ENCODE assay signal across 8 cellular contexts in the genomic region with DNA sequence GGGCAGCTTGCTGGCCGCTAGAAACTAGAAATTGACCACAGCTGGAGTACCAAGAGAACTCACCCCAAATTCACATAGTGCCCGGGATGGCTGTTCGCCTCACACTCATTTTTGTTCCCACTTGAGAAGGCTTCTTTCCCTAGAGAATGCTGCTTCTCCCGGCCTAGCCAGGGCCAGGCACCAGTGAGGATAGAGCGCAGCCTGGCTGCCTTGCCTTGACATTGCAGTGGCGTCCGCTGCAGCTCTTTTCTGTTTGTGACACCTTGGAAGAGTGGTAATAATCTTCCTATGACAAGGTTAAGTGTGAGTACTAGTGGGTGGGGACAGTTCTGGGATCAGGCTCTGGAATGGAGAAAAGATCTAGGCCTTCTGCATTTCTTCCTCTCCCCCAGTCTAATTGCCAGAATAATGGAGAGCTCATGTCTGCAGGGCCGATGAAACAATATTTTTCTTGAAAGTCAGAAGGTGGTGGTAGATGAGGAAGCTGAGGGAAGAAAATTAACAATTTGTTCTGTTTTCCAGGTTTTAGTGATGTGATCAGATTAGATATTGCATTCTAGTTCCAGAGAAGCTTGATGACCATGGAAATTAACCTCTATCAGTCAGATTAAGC. TPM values are rescaled to one million over a fixed set of nuclear protein-coding genes. Genes with fewer than 3 reads are reported as not detected.
A peak's percentile ranks its signal among the peaks of the same experiment; 100 is the strongest.
DNase-seq lines count a peak whose midpoint lies in the region; ATAC-seq and TF ChIP-seq lines count a peak whose summit lies in the region.

No MANE protein-coding gene starts in this region.

- H3K9me3 ChIP-seq in GM23248 (ENCODE audit: low read depth) (no peaks in the 10 kb centered on the region), osteoblast (ENCODE audit: low read depth, low read length) (no peaks in the 10 kb centered on the region), upper lobe of left lung (no peaks in the 10 kb centered on the region)

- TF ChIP-seq POLR2A in upper lobe of left lung (IDR thresholded peaks at IDR 0.05): no peak

- peak overlapping the region; percentile 84 for H3K27ac Mint-ChIP-seq in activated naive CD8-positive, alpha-beta T cell treated with anti-CD3 and anti-CD28 coated beads, Interleukin-2, amount 10 ng/mL, durations not matched to agents 7 days and 5 days

- H4K20me1 ChIP-seq in GM23248 (ENCODE audit: insufficient read depth) (no peaks in the 10 kb centered on the region), osteoblast (ENCODE audit: insufficient read depth, low read length) (no peaks in the 10 kb centered on the region)

- H3K4me1 Mint-ChIP-seq in activated naive CD8-positive, alpha-beta T cell treated with anti-CD3 and anti-CD28 coated beads, Interleukin-2, amount 10 ng/mL, durations not matched to agents 7 days and 5 days: peaks cover 31% of the 10 kb centered on the region

- ATAC-seq in activated naive CD8-positive, alpha-beta T cell treated with anti-CD3 and anti-CD28 coated beads, Interleukin-2, amount 10 ng/mL, durations not matched to agents 7 days and 5 days (ENCODE audit: low read depth): peak; percentile 41
- ATAC-seq in Right ventricle myocardium inferior: peak; percentile 77
- peak; percentile 80 to 90 for ATAC-seq in upper lobe of left lung (ENCODE audit: low FRiP score in 2 of 2)

- intact Hi-C loops in Right ventricle myocardium inferior (cut with DNase I): loop anchor here (5.0 kb wide), 1 partner anchor 422 kb away; the partner anchor contains the start of gene RNASE4

- 2 to 4% methylated on average over 8 of the region's 8 CpGs for WGBS in GM23248 (ENCODE audit: low coverage in 1 of 2, low lambda C conversion rate in 2 of 2, missing lambda C conversion rate in 2 of 2), 2 experiments
- 4 to 6% methylated on average over 8 of the region's 8 CpGs for WGBS in upper lobe of left lung, 2 donors

- peak overlapping the region; percentile 99 for H3K4me2 ChIP-seq in GM23248 (ENCODE audit: unreplicated experiment)
- H3K4me2 ChIP-seq in osteoblast (ENCODE audit: insufficient read depth, low read length): peak overlapping the region; percentile 89

- H3K4me1 ChIP-seq in GM23248 (ENCODE audit: insufficient read depth) (peaks cover 30% of the 10 kb centered on the region), osteoblast (ENCODE audit: insufficient read depth, low read length) (peaks cover 32% of the 10 kb centered on the region), upper lobe of left lung (peaks cover 37 to 48% (median 43%) of the 10 kb centered on the region in 4 donors)

- H3K36me3 ChIP-seq in GM23248 (ENCODE audit: low read depth): no peaks in the 10 kb centered on the region
- no peaks in the 10 kb centered on the region for H3K36me3 ChIP-seq in osteoblast (ENCODE audit: insufficient read depth, low read length)
- no peaks in the 10 kb centered on the region for H3K36me3 ChIP-seq in upper lobe of left lung

- peak overlapping the region; percentile 98 for H3K9ac ChIP-seq in GM23248

- DNase-seq in DMS79 (lab: John Stamatoyannopoulos, UW) (peak; percentile 83), GM23248 (peak; percentile 94), M059J (ENCODE audit: low read depth) (peak; percentile 83), SHP77 (lab: John Stamatoyannopoulos, UW) (peak; percentile 85 to 87), Right ventricle myocardium inferior (ENCODE audit: missing footprints) (peak; percentile 92), osteoblast (ENCODE audit: insufficient read length, low spot score, missing footprints) (peak; percentile 94), upper lobe of left lung (peak; percentile 57 to 91)
- peak; percentile 71 for DNase-seq in activated naive CD8-positive, alpha-beta T cell treated with anti-CD3 and anti-CD28 coated beads, Interleukin-2, amount 10 ng/mL, durations not matched to agents 7 days and 5 days

- peak overlapping the region; percentile 95 for H3K27ac ChIP-seq in GM23248
- H3K27ac ChIP-seq in osteoblast (ENCODE audit: low read depth, low read length): peak overlapping the region; percentile 98
- peak overlapping the region; percentile 95 to 99 (median 98) for H3K27ac ChIP-seq in upper lobe of left lung

- H3K9me3 Mint-ChIP-seq in activated naive CD8-positive, alpha-beta T cell treated with anti-CD3 and anti-CD28 coated beads, Interleukin-2, amount 10 ng/mL, durations not matched to agents 7 days and 5 days: no peaks in the 10 kb centered on the region

- peaks cover 28% of the 10 kb centered on the region for H3F3A ChIP-seq in GM23248 (ENCODE audit: insufficient read depth)

- in situ Hi-C loops in GM23248 (cut with MboI): no loop called here

- no peaks in the 10 kb centered on the region for H3K36me3 Mint-ChIP-seq in activated naive CD8-positive, alpha-beta T cell treated with anti-CD3 and anti-CD28 coated beads, Interleukin-2, amount 10 ng/mL, durations not matched to agents 7 days and 5 days

- H3K27me3 ChIP-seq in GM23248 (replicated peaks; ENCODE audit: insufficient read depth) (no peaks in the 10 kb centered on the region), osteoblast (ENCODE audit: insufficient read depth, low read length) (no peaks in the 10 kb centered on the region), upper lobe of left lung (no peaks in the 10 kb centered on the region)

- H3K4me3 Mint-ChIP-seq in activated naive CD8-positive, alpha-beta T cell treated with anti-CD3 and anti-CD28 coated beads, Interleukin-2, amount 10 ng/mL, durations not matched to agents 7 days and 5 days: peak overlapping the region; percentile 94

- no peak for TF ChIP-seq EP300 in upper lobe of left lung (IDR thresholded peaks at IDR 0.05)

- H3K9me2 ChIP-seq in GM23248 (ENCODE audit: insufficient read depth): no peaks in the 10 kb centered on the region

- no peaks in the 10 kb centered on the region for H3K79me2 ChIP-seq in GM23248 (ENCODE audit: insufficient read depth)
- H3K79me2 ChIP-seq in osteoblast (ENCODE audit: insufficient read depth, low read length): no peaks in the 10 kb centered on the region

- TF ChIP-seq CTCF in osteoblast (IDR thresholded peaks at IDR 0.05; ENCODE audit: extremely low read depth, low read depth, low read length) (peak; percentile 98), upper lobe of left lung (IDR thresholded peaks at IDR 0.05) (peak; percentile 81 to 96 (median 94))

- peak overlapping the region; percentile 80 for H3K4me3 ChIP-seq in GM23248
- peak overlapping the region; percentile 84 for H3K4me3 ChIP-seq in osteoblast (ENCODE audit: insufficient read depth, low read length)
- H3K4me3 ChIP-seq in upper lobe of left lung: peak overlapping the region; percentile 40 to 88 (median 56)

- H2AFZ ChIP-seq in GM23248 (peak overlapping the region; percentile 93), osteoblast (ENCODE audit: low read length) (peak overlapping the region; percentile 95)

- H3K27me3 Mint-ChIP-seq in activated naive CD8-positive, alpha-beta T cell treated with anti-CD3 and anti-CD28 coated beads, Interleukin-2, amount 10 ng/mL, durations not matched to agents 7 days and 5 days: peaks cover 4% of the 10 kb centered on the region

- POLR2A ChIA-PET in activated naive CD8-positive, alpha-beta T cell treated with anti-CD3 and anti-CD28 coated beads, Interleukin-2, amount 10 ng/mL, durations not matched to agents 7 days and 5 days (lab: Charles Lee): interaction anchor here (0.5 to 3.0 kb wide), 8 partner anchors 9 to 89 kb away, joined by 3 to 18 read pairs (median 8); partner anchors contain the start of gene ARHGEF40

RNA-seq across cellular contexts. Expression of gene TMEM253, which starts 3.7 kb away (rescaled TPM):
- total RNA-seq in GM23248 (2014; rRNA removed; shearing (Covaris generic)): 0.97 TPM in 1 of 2 replicates, not detected in the other
- 0.18 TPM in 1 of 2 replicates, not detected in the other for polyA plus RNA-seq in GM23248 (2016; fragmentation: Nextera tagmentation; extraction: Ambion mirVana)
- not detected in 2 replicates for total RNA-seq in M059J (2014; rRNA removed; shearing (Covaris generic))
- total RNA-seq in activated naive CD8-positive, alpha-beta T cell treated with anti-CD3 and anti-CD28 coated beads, Interleukin-2, amount 10 ng/mL, durations not matched to agents 7 days and 5 days: not detected
- total RNA-seq in Right ventricle myocardium inferior (0.41 TPM), osteoblast (not detected in 2 replicates), upper lobe of left lung (1 to 10 TPM in 2 of 6 donors, under 1 TPM in 1, not detected in 3; 0.94 to 3.4 (median 1.4) TPM)

RNA-seq across cellular contexts. Expression of gene ZNF219, which starts 6.1 kb away (rescaled TPM):
- 15.9 and 24.0 TPM in 2 replicates for total RNA-seq in GM23248 (2014; rRNA removed; shearing (Covaris generic))
- polyA plus RNA-seq in GM23248 (2016; fragmentation: Nextera tagmentation; extraction: Ambion mirVana): 1.6 and 1.8 TPM in 2 replicates
- 5.3 and 12.1 TPM in 2 replicates for total RNA-seq in M059J (2014; rRNA removed; shearing (Covaris generic))
- total RNA-seq in activated naive CD8-positive, alpha-beta T cell treated with anti-CD3 and anti-CD28 coated beads, Interleukin-2, amount 10 ng/mL, durations not matched to agents 7 days and 5 days: 1 to 10 TPM; 4.3 to 6.0 TPM
- total RNA-seq in Right ventricle myocardium inferior (49.4 TPM), osteoblast (8.3 and 9.4 TPM in 2 replicates), upper lobe of left lung (10 to 100 TPM; 46.1 to 97.5 (median 56.3) TPM)

RNA-seq across cellular contexts. Expression of gene ARHGEF40, which starts 34.5 kb away (rescaled TPM):
- 56.6 and 68.3 TPM in 2 replicates for total RNA-seq in GM23248 (2014; rRNA removed; shearing (Covaris generic))
- 22.4 and 23.9 TPM in 2 replicates for polyA plus RNA-seq in GM23248 (2016; fragmentation: Nextera tagmentation; extraction: Ambion mirVana)
- 12.0 and 24.8 TPM in 2 replicates for total RNA-seq in M059J (2014; rRNA removed; shearing (Covaris generic))
- total RNA-seq in activated naive CD8-positive, alpha-beta T cell treated with anti-CD3 and anti-CD28 coated beads, Interleukin-2, amount 10 ng/mL, durations not matched to agents 7 days and 5 days: under 1 TPM; 0.20 to 0.28 TPM
- total RNA-seq in Right ventricle myocardium inferior: 25.5 TPM
- total RNA-seq in osteoblast: 33.3 and 35.4 TPM in 2 replicates
- total RNA-seq in upper lobe of left lung: 10 to 100 TPM; 24.8 to 74.4 (median 36.0) TPM

RNA-seq across cellular contexts. Expression of gene RNASE8, which starts 46.9 kb away (rescaled TPM):
- not detected in 2 replicates for total RNA-seq in GM23248 (2014; rRNA removed; shearing (Covaris generic))
- not detected in 2 replicates for polyA plus RNA-seq in GM23248 (2016; fragmentation: Nextera tagmentation; extraction: Ambion mirVana)
- not detected in 2 replicates for total RNA-seq in M059J (2014; rRNA removed; shearing (Covaris generic))
- total RNA-seq in activated naive CD8-positive, alpha-beta T cell treated with anti-CD3 and anti-CD28 coated beads, Interleukin-2, amount 10 ng/mL, durations not matched to agents 7 days and 5 days: not detected
- total RNA-seq in Right ventricle myocardium inferior: not detected
- total RNA-seq in osteoblast: not detected in 2 replicates
- total RNA-seq in upper lobe of left lung: not detected

RNA-seq across cellular contexts. Expression of gene OR5AU1, which starts 51.3 kb away (rescaled TPM):
- total RNA-seq in GM23248 (2014; rRNA removed; shearing (Covaris generic)): not detected in 2 replicates
- not detected in 2 replicates for polyA plus RNA-seq in GM23248 (2016; fragmentation: Nextera tagmentation; extraction: Ambion mirVana)
- total RNA-seq in M059J (2014; rRNA removed; shearing (Covaris generic)): not detected in 2 replicates
- total RNA-seq in activated naive CD8-positive, alpha-beta T cell treated with anti-CD3 and anti-CD28 coated beads, Interleukin-2, amount 10 ng/mL, durations not matched to agents 7 days and 5 days: not detected
- total RNA-seq in Right ventricle myocardium inferior (not detected), osteoblast (not detected in 2 replicates), upper lobe of left lung (not detected)

Comparison
In these comparisons a context has a peak if more than half of its experiments do, and no peak if none do; other contexts are left out.
1. Peak in every context shown above with its lines: DNase-seq, ATAC-seq, H3K4me3 ChIP-seq and H3K27ac ChIP-seq.
2. RNA of gene ARHGEF40, which starts 34.5 kb away (total RNA-seq): 56.6 to 68.3 TPM in GM23248, 24.8 to 74.4 TPM in upper lobe of left lung, 33.3 to 35.4 TPM in osteoblast, 25.5 TPM in Right ventricle myocardium inferior (single experiment) and 12.0 to 24.8 TPM in M059J; 0.20 to 0.28 TPM in activated naive CD8-positive, alpha-beta T cell treated with anti-CD3 and anti-CD28 coated beads, Interleukin-2, amount 10 ng/mL, durations not matched to agents 7 days and 5 days; every median in the first group is over 10 times any median in the second.